In genomic region chr20:24060851-24061590, GRCh38 we compare ENCODE assay signal across 25 cellular contexts.
"Had no signal": no experiment of that assay in that cellular context is flagged by ENCODE, and none has a peak within 500 bp of the region (broad histone marks: within the 10 kb centered on the region; RNA-seq: fewer than 3 reads in every experiment).

No MANE protein-coding gene starts in this region.

- H3K27me3 ChIP-seq: body of pancreas, colonic mucosa, esophagus squamous epithelium had no signal

- FAIRE-seq: islet of Langerhans had no signal

- ATAC-seq: activated CD8-positive, alpha-beta T cell treated with anti-CD3 and anti-CD28 coated beads, Interleukin-2, amount 10 ng/mL, durations not matched to agents 7 days and 5 days; body of pancreas; left colon; mucosa of descending colon; naive thymus-derived CD8-positive, alpha-beta T cell; right cardiac atrium had no signal

- H3K36me3 Mint-ChIP-seq: activated naive CD8-positive, alpha-beta T cell; naive thymus-derived CD8-positive, alpha-beta T cell had no signal

- H3K4me1 Mint-ChIP-seq: activated B cell treated with CpG ODN at 0.5 μM for 24 hours had no signal

- H3K27ac ChIP-seq: body of pancreas, colonic mucosa, esophagus squamous epithelium had no signal

- H3K4me1 ChIP-seq: body of pancreas, colonic mucosa, esophagus squamous epithelium had no signal

- H3K4me3 Mint-ChIP-seq: activated B cell treated with CpG ODN at 0.5 μM for 24 hours; activated CD4-positive, alpha-beta T cell treated with anti-CD3 and anti-CD28 coated beads, Interleukin-2, amount 10 ng/mL, durations not matched to agents 24 days and 14 days; activated CD8-positive, alpha-beta T cell treated with anti-CD3 and anti-CD28 coated beads, Interleukin-2, amount 10 ng/mL, durations not matched to agents 7 days and 5 days; activated naive CD8-positive, alpha-beta T cell; naive thymus-derived CD8-positive, alpha-beta T cell had no signal

- H3K27me3 Mint-ChIP-seq: activated B cell treated with CpG ODN at 0.5 μM for 24 hours; activated naive CD8-positive, alpha-beta T cell; naive thymus-derived CD8-positive, alpha-beta T cell had no signal

- H3K27ac Mint-ChIP-seq: activated B cell treated with CpG ODN at 0.5 μM for 24 hours; activated CD4-positive, alpha-beta T cell treated with anti-CD3 and anti-CD28 coated beads, Interleukin-2, amount 10 ng/mL, durations not matched to agents 24 days and 14 days; activated CD8-positive, alpha-beta T cell treated with anti-CD3 and anti-CD28 coated beads, Interleukin-2, amount 10 ng/mL, durations not matched to agents 7 days and 5 days; activated naive CD8-positive, alpha-beta T cell; progenitor cell of endocrine pancreas had no signal

- DNase-seq: activated B cell treated with CpG ODN at 0.5 μM for 24 hours; activated CD4-positive, alpha-beta T cell treated with anti-CD3 and anti-CD28 coated beads, Interleukin-2, amount 10 ng/mL, durations not matched to agents 24 days and 14 days; activated CD8-positive, alpha-beta memory T cell treated with anti-CD3 and anti-CD28 coated beads, Interleukin-2, amount 50 U/mL, for 4 hours; activated CD8-positive, alpha-beta T cell treated with anti-CD3 and anti-CD28 coated beads, Interleukin-2, amount 10 ng/mL, durations not matched to agents 7 days and 5 days; activated gamma-delta T cell treated with Interleukin-2 at 50 U/mL for 16 hours; activated T-cell treated with anti-CD3 and anti-CD28 coated beads, Interleukin-2, amount 50 U/mL, for 48 hours; amygdala; body of pancreas; caudate nucleus; colonic mucosa; esophagus squamous epithelium; foreskin fibroblast; glutamatergic neuron; left colon; mucosa of descending colon; naive thymus-derived CD8-positive, alpha-beta T cell; right cardiac atrium; small intestine; stimulated activated CD4-positive, alpha-beta T cell treated with anti-CD3 and anti-CD28 coated beads, Interleukin-4, amount 100 ng/mL, for 24 hours; stimulated activated naive CD4-positive, alpha-beta T cell treated with Interleukin-2 at 50 U/mL for 16 hours; T-helper 2 cell; trophoblast cell had no signal

- H3K9me3 Mint-ChIP-seq: activated B cell treated with CpG ODN at 0.5 μM for 24 hours; activated CD4-positive, alpha-beta T cell treated with anti-CD3 and anti-CD28 coated beads, Interleukin-2, amount 10 ng/mL, durations not matched to agents 24 days and 14 days; naive thymus-derived CD8-positive, alpha-beta T cell had no signal

- H3K9me3 ChIP-seq: body of pancreas, colonic mucosa, esophagus squamous epithelium, mucosa of descending colon had no signal
